20 cellular contexts compared by ENCODE assay signal in genomic region chr18:73147591-73147990, GRCh38.
DNase-seq lines count a peak whose midpoint lies in the region; ATAC-seq, FAIRE-seq and TF ChIP-seq lines count a peak whose summit lies in the region.
"Had no signal": no experiment of that assay in that cellular context is flagged by ENCODE, and none has a peak within 500 bp of the region (broad histone marks: within the 10 kb centered on the region; RNA-seq: fewer than 3 reads in every experiment).

No MANE protein-coding gene starts in this region.

- no peak overlapping the region for H3K23ac ChIP-seq in IMR-90 (ENCODE audit: low read depth, low read length)
- no peak overlapping the region for H3K23ac ChIP-seq in H1 (ENCODE audit: insufficient read length)

- no peak overlapping the region for H2BK20ac ChIP-seq in IMR-90 (ENCODE audit: low read depth, low read length)
- H2BK20ac ChIP-seq in H1 (ENCODE audit: low read length): no peak overlapping the region

- H3K27me3 ChIP-seq in HepG2 (ENCODE audit: control insufficient read depth in 1 of 2, insufficient read depth in 2 of 2, low read length in 2 of 2) (no peaks in the 10 kb centered on the region), right lobe of liver (no peaks in the 10 kb centered on the region), IMR-90 (ENCODE audit: control insufficient read depth, insufficient read depth, low read length) (no peaks in the 10 kb centered on the region), H1 (replicated peaks in 1 of 4; ENCODE audit: control insufficient read depth in 3 of 4, extremely low read depth in 1 of 4, insufficient read depth in 3 of 4, low read length in 3 of 4) (no peaks in the 10 kb centered on the region)
- H3K27me3 ChIP-seq: BLaER1 treated with 17β-estradiol and CSF1 and Interleukin-3, amounts not matched to agents 10 nM and 100 nM had no signal

- H2AFZ ChIP-seq in HepG2 (ENCODE audit: low read length) (no peak overlapping the region), IMR-90 (replicated peaks; ENCODE audit: low read length, poor library complexity) (no peak overlapping the region), H1 (ENCODE audit: low read length) (no peak overlapping the region)

- H4K5ac ChIP-seq in IMR-90 (ENCODE audit: low read depth, low read length) (no peak overlapping the region), H1 (ENCODE audit: insufficient read length, low read depth, low read length) (no peak overlapping the region)

- no peak overlapping the region for H3K9ac ChIP-seq in HepG2 (ENCODE audit: insufficient read depth, low read depth, low read length)
- H3K9ac ChIP-seq in IMR-90 (ENCODE audit: low read depth, low read length): no peak overlapping the region
- H3K9ac ChIP-seq in H1 (replicated peaks in 1 of 4; ENCODE audit: extremely low read depth in 1 of 4, low read depth in 3 of 4, low read length in 3 of 4): no peak overlapping the region
- H3K9ac ChIP-seq: BLaER1 treated with 17β-estradiol and CSF1 and Interleukin-3, amounts not matched to agents 10 nM and 100 nM had no signal

- H3K79me2 ChIP-seq in HepG2 (ENCODE audit: insufficient read depth, low read length) (no peaks in the 10 kb centered on the region), H1 (ENCODE audit: control insufficient read depth in 1 of 2, insufficient read depth in 2 of 2, low read length in 2 of 2) (no peaks in the 10 kb centered on the region)

- no peaks in the 10 kb centered on the region for H3K23me2 ChIP-seq in H1 (ENCODE audit: low read depth, low read length)

- no peak for ATAC-seq in HepG2
- ATAC-seq in right lobe of liver: no peak
- no peak for ATAC-seq in IMR-90 (ENCODE audit: low read depth)
- no peak for ATAC-seq in GM19023 (IDR thresholded peaks at IDR 0.05; ENCODE audit: unreplicated experiment)
- ATAC-seq: CD8-positive, alpha-beta T cell had no signal

- DNase-seq in HepG2 (ENCODE audit: low spot score) (no peak), right lobe of liver (no peak), IMR-90 (no peak), H1 (ENCODE audit: low read depth in 1 of 2, low spot score in 2 of 2) (no peak), type B pancreatic cell (ENCODE audit: extremely low spot score, unreplicated experiment) (no peak)
- DNase-seq: 8988T; AML-193; Caco-2; Calu3; CD4-positive, alpha-beta T cell; CD8-positive, alpha-beta T cell; DMS79 treated with DMSO at 0.1 percent for 48 hours; GF-D8 had no signal

- no peak overlapping the region for H2AK9ac ChIP-seq in IMR-90 (replicated peaks; ENCODE audit: low read depth, low read length, poor library complexity)

- FAIRE-seq in HepG2 (lab: Jason Lieb, UNC): no peak
- FAIRE-seq in H1 (lab: Jason Lieb, UNC): no peak
- FAIRE-seq: A204.1, G401.6, GM12891 had no signal

- H3K9me1 ChIP-seq in IMR-90 (ENCODE audit: insufficient read depth, low read length): no peaks in the 10 kb centered on the region

- H4K91ac ChIP-seq in IMR-90 (ENCODE audit: insufficient read depth, low read depth, low read length) (no peak overlapping the region), H1 (replicated peaks; ENCODE audit: insufficient read length, low read length) (no peak overlapping the region)

- TF ChIP-seq EP300 in HepG2 (IDR thresholded peaks at IDR 0.05; ENCODE audit: low read depth in 2 of 2, low read length in 2 of 2) (no peak), HepG2 (CRISPR knock-in tag; IDR thresholded peaks at IDR 0.05; ENCODE audit: borderline replicate concordance) (no peak), H1 (IDR thresholded peaks at IDR 0.05; ENCODE audit: borderline replicate concordance in 1 of 2, low read depth in 2 of 2, low read length in 2 of 2) (no peak)

- BruUV-seq in HepG2 (replicated peaks; lab: Mats Ljungman, UMichigan) (no TSS peak), IMR-90 (replicated peaks; lab: Mats Ljungman, UMichigan) (no TSS peak)

- WGBS in HepG2 (ENCODE audit: low lambda C conversion rate): 4% methylated on average over 3 of the region's 3 CpGs
- 65% methylated on average over 3 of the region's 3 CpGs for WGBS in right lobe of liver (ENCODE audit: insufficient coverage, low coverage, low lambda C conversion rate, missing lambda C conversion rate)
- WGBS in IMR-90 (ENCODE audit: extremely low coverage in 2 of 2, insufficient read length in 1 of 2), 2 experiments: no CpG with 5 or more reads among the region's 3 CpGs
- WGBS in H1 (ENCODE audit: extremely low coverage in 1 of 2, insufficient coverage in 1 of 2, insufficient read length in 1 of 2, insufficient replicate concordance in 2 of 2, low coverage in 1 of 2, low lambda C conversion rate in 2 of 2, missing lambda C conversion rate in 1 of 2), 2 experiments: 92% methylated on average over 3 of the region's 3 CpGs; no CpG with 5 or more reads in 1 of the 2 experiments

- H3K14ac ChIP-seq in IMR-90 (replicated peaks; ENCODE audit: low read depth, low read length): no peak overlapping the region
- no peak overlapping the region for H3K14ac ChIP-seq in H1 (ENCODE audit: insufficient read length)

- no peak overlapping the region for H3K18ac ChIP-seq in IMR-90 (ENCODE audit: low read depth, low read length)
- no peak overlapping the region for H3K18ac ChIP-seq in H1 (ENCODE audit: extremely low read depth, low read length)

- peaks cover 4% of the 10 kb centered on the region for H3K9me3 Mint-ChIP-seq in type B pancreatic cell

- no peaks in the 10 kb centered on the region for H3K4me1 Mint-ChIP-seq in type B pancreatic cell (ENCODE audit: unreplicated experiment)
- H3K4me1 Mint-ChIP-seq: B cell had no signal

- TF ChIP-seq CTCF in HepG2 (CRISPR knock-in tag; IDR thresholded peaks at IDR 0.05) (no peak), right lobe of liver (IDR thresholded peaks at IDR 0.05) (no peak), IMR-90 (conservative IDR thresholded peaks at IDR 0.05; ENCODE audit: low read depth, low read length) (no peak), H1 (IDR thresholded peaks at IDR 0.05; ENCODE audit: control extremely low read depth in 1 of 3, insufficient read depth in 1 of 3, low read depth in 1 of 3, low read length in 3 of 3) (no peak), type B pancreatic cell (conservative IDR thresholded peaks at IDR 0.05) (no peak)

- H3K27ac ChIP-seq in HepG2 (ENCODE audit: extremely low read length, insufficient read depth, low read length) (no peak overlapping the region), right lobe of liver (no peak overlapping the region), IMR-90 (ENCODE audit: insufficient read depth, low read length) (no peak overlapping the region), H1 (ENCODE audit: low read depth, low read length) (no peak overlapping the region)
- H3K27ac ChIP-seq: BLaER1 treated with 17β-estradiol and CSF1 and Interleukin-3, amounts not matched to agents 10 nM and 100 nM; C4-2B had no signal

- POLR2A ChIA-PET in HepG2 (lab: Yijun Ruan, JAX): no interaction called here
- POLR2A ChIA-PET in IMR-90 (lab: Charles Lee; ENCODE audit: unreplicated experiment): no interaction called here
- POLR2A ChIA-PET in H1 (lab: Charles Lee; ENCODE audit: partially characterized antibody): no interaction called here

- no peak overlapping the region for H3K4me3 Mint-ChIP-seq in type B pancreatic cell
- H3K4me3 Mint-ChIP-seq: B cell; CD4-positive, alpha-beta T cell; CD8-positive, alpha-beta T cell had no signal

- no peak overlapping the region for H3K27ac Mint-ChIP-seq in type B pancreatic cell
- H3K27ac Mint-ChIP-seq: B cell; CD4-positive, alpha-beta T cell; CD8-positive, alpha-beta T cell had no signal

- no peaks in the 10 kb centered on the region for H3K27me3 Mint-ChIP-seq in type B pancreatic cell
- H3K27me3 Mint-ChIP-seq: B cell; CD4-positive, alpha-beta T cell had no signal

- intact Hi-C loops in HepG2 (cut with micrococcal nuclease; ENCODE audit: unreplicated experiment) (no loop called here), right lobe of liver (cut with DNase I) (no loop called here), IMR-90 (cut with micrococcal nuclease) (no loop called here)

- H3K36me3 ChIP-seq in HepG2 (replicated peaks in 1 of 2; ENCODE audit: control insufficient read depth in 1 of 2, insufficient read depth in 2 of 2, low read length in 2 of 2) (no peaks in the 10 kb centered on the region), right lobe of liver (no peaks in the 10 kb centered on the region), IMR-90 (ENCODE audit: control insufficient read depth, insufficient read depth, low read length) (no peaks in the 10 kb centered on the region), H1 (ENCODE audit: control insufficient read depth in 2 of 4, insufficient read depth in 4 of 4, low read length in 3 of 4) (no peaks in the 10 kb centered on the region)
- H3K36me3 ChIP-seq: BLaER1 treated with 17β-estradiol and CSF1 and Interleukin-3, amounts not matched to agents 10 nM and 100 nM had no signal

- no peak overlapping the region for H2BK120ac ChIP-seq in IMR-90 (ENCODE audit: low read depth, low read length)
- no peak overlapping the region for H2BK120ac ChIP-seq in H1 (replicated peaks; ENCODE audit: low read depth, low read length)

- H3K36me3 Mint-ChIP-seq in type B pancreatic cell: no peaks in the 10 kb centered on the region
- H3K36me3 Mint-ChIP-seq: CD8-positive, alpha-beta T cell had no signal

- no peak overlapping the region for H2AK5ac ChIP-seq in IMR-90 (ENCODE audit: low read depth, low read length)
- no peak overlapping the region for H2AK5ac ChIP-seq in H1 (ENCODE audit: low read depth, low read length)

- H3K4ac ChIP-seq in IMR-90 (ENCODE audit: low read depth, low read length): no peak overlapping the region
- H3K4ac ChIP-seq in H1 (replicated peaks; ENCODE audit: insufficient read length, low read depth, low read length): no peak overlapping the region

- H3K79me1 ChIP-seq in IMR-90 (ENCODE audit: low read depth in 1 of 2, low read length in 2 of 2) (no peaks in the 10 kb centered on the region), H1 (ENCODE audit: low read depth, low read length) (no peaks in the 10 kb centered on the region)

- no peak for TF ChIP-seq POLR2A in HepG2 (IDR thresholded peaks at IDR 0.05; ENCODE audit: insufficient read depth in 1 of 2, low read depth in 2 of 2, low read length in 2 of 2)
- TF ChIP-seq POLR2A in right lobe of liver (IDR thresholded peaks at IDR 0.05): no peak
- TF ChIP-seq POLR2A in IMR-90 (IDR thresholded peaks at IDR 0.05; ENCODE audit: low read depth, low read length): no peak
- no peak for TF ChIP-seq POLR2A in H1 (IDR thresholded peaks at IDR 0.05; ENCODE audit: control extremely low read depth in 1 of 2, low read depth in 2 of 2, low read length in 2 of 2)

- H4K8ac ChIP-seq in IMR-90 (ENCODE audit: low read depth in 2 of 2, low read length in 2 of 2): no peak overlapping the region
- no peak overlapping the region for H4K8ac ChIP-seq in H1 (ENCODE audit: extremely low read depth, insufficient read depth, low read length)

- no peak overlapping the region for H2BK12ac ChIP-seq in H1 (ENCODE audit: low read depth, low read length)

- H4K20me1 ChIP-seq in HepG2 (ENCODE audit: insufficient read depth, low read length) (no peaks in the 10 kb centered on the region), IMR-90 (ENCODE audit: insufficient read depth, low read length) (no peaks in the 10 kb centered on the region), H1 (replicated peaks in 1 of 2; ENCODE audit: control insufficient read depth in 1 of 2, insufficient read depth in 2 of 2, low read length in 2 of 2) (no peaks in the 10 kb centered on the region)
- H4K20me1 ChIP-seq: BLaER1 treated with 17β-estradiol and CSF1 and Interleukin-3, amounts not matched to agents 10 nM and 100 nM had no signal

- CTCF ChIA-PET in HepG2 (lab: Yijun Ruan, JAX; ENCODE audit: low intra/inter-chr PET ratio, low total read pairs) (no interaction called here), IMR-90 (lab: Yijun Ruan, JAX) (interaction anchor here (0.6 to 1.2 kb wide), 2 partner anchors 12 to 375 kb away, joined by 3 to 5 read pairs; no protein-coding TSS in a partner anchor), H1 (lab: Charles Lee; ENCODE audit: partially characterized antibody) (interaction anchor here (2.4 kb wide), 1 partner anchor 11 kb away, joined by 6 read pairs; no protein-coding TSS in a partner anchor)

- H3K56ac ChIP-seq in IMR-90 (ENCODE audit: extremely low read depth, insufficient read depth, low read length) (no peak overlapping the region), H1 (replicated peaks; ENCODE audit: insufficient read length, low read depth, low read length) (no peak overlapping the region)

- no peak overlapping the region for H2BK15ac ChIP-seq in IMR-90 (ENCODE audit: low read depth, low read length)
- H2BK15ac ChIP-seq in H1 (ENCODE audit: low read length): no peak overlapping the region

- no peaks in the 10 kb centered on the region for H3K4me1 ChIP-seq in HepG2 (ENCODE audit: insufficient read depth, low read length)
- no peaks in the 10 kb centered on the region for H3K4me1 ChIP-seq in right lobe of liver
- H3K4me1 ChIP-seq in IMR-90 (ENCODE audit: control insufficient read depth, insufficient read depth, low read length): no peaks in the 10 kb centered on the region
- no peaks in the 10 kb centered on the region for H3K4me1 ChIP-seq in H1 (replicated peaks in 1 of 4; ENCODE audit: control insufficient read depth in 3 of 4, insufficient read depth in 4 of 4, low read length in 3 of 4)
- H3K4me1 ChIP-seq: BLaER1 treated with 17β-estradiol and CSF1 and Interleukin-3, amounts not matched to agents 10 nM and 100 nM; Caco-2 had no signal

- TF ChIP-seq RAD21 in HepG2 (CRISPR knock-in tag; IDR thresholded peaks at IDR 0.05): no peak
- TF ChIP-seq RAD21 in IMR-90 (IDR thresholded peaks at IDR 0.05; ENCODE audit: low read length): no peak
- TF ChIP-seq RAD21 in H1 (IDR thresholded peaks at IDR 0.05 in 1 of 2, conservative IDR thresholded peaks at IDR 0.05 in 1 of 2; ENCODE audit: low read depth in 2 of 2, low read length in 2 of 2): no peak

- dilution Hi-C loops in IMR-90 (cut with HindIII; ENCODE audit: low sequenced_read_pairs, unreplicated experiment): no loop called here

- no peak overlapping the region for H2BK5ac ChIP-seq in IMR-90 (ENCODE audit: low read depth, low read length, poor library complexity, severe bottlenecking)
- H2BK5ac ChIP-seq in H1 (ENCODE audit: low read depth, low read length): no peak overlapping the region

- no peak overlapping the region for H3K4me2 ChIP-seq in HepG2 (ENCODE audit: low read depth, low read length)
- H3K4me2 ChIP-seq in IMR-90 (ENCODE audit: low read depth, low read length): no peak overlapping the region
- no peak overlapping the region for H3K4me2 ChIP-seq in H1 (ENCODE audit: insufficient read depth in 1 of 2, low read depth in 2 of 2, low read length in 2 of 2)
- H3K4me2 ChIP-seq: BLaER1 treated with 17β-estradiol and CSF1 and Interleukin-3, amounts not matched to agents 10 nM and 100 nM had no signal

- H3K9me3 ChIP-seq in HepG2 (ENCODE audit: low read length) (no peaks in the 10 kb centered on the region), right lobe of liver (no peaks in the 10 kb centered on the region), IMR-90 (ENCODE audit: control insufficient read depth, insufficient read depth, low read length) (no peaks in the 10 kb centered on the region; the same call in 1 of the 2 replicates), H1 (ENCODE audit: insufficient read depth in 2 of 2, low read depth in 1 of 2, low read length in 1 of 2) (no peaks in the 10 kb centered on the region)
- H3K9me3 ChIP-seq: BLaER1 treated with 17β-estradiol and CSF1 and Interleukin-3, amounts not matched to agents 10 nM and 100 nM; Caco-2 had no signal

- in situ Hi-C loops in HepG2 (cut with HindIII; ENCODE audit: extremely low pct_ligation_motif_present, low pct_unique_long_range_greater_than_20kb) (loop anchor here (10.0 kb wide), 1 partner anchor 383 kb away; no protein-coding TSS in a partner anchor), IMR-90 (cut with MboI; ENCODE audit: low sequenced_read_pairs) (no loop called here)

- H3K4me3 ChIP-seq in HepG2 (replicated peaks in 1 of 3; ENCODE audit: insufficient read depth in 1 of 3, low read depth in 2 of 3, low read length in 3 of 3): no peak overlapping the region
- H3K4me3 ChIP-seq in right lobe of liver: no peak overlapping the region
- no peak overlapping the region for H3K4me3 ChIP-seq in IMR-90 (ENCODE audit: insufficient read depth, low read depth, low read length)
- no peak overlapping the region for H3K4me3 ChIP-seq in H1 (ENCODE audit: extremely low read depth in 1 of 4, insufficient read depth in 2 of 4, low read depth in 3 of 4, low read length in 4 of 4)
- H3K4me3 ChIP-seq: BLaER1 treated with 17β-estradiol and CSF1 and Interleukin-3, amounts not matched to agents 10 nM and 100 nM had no signal

Comparison
In these comparisons a context has a peak if more than half of its experiments do, and no peak if none do; other contexts are left out.
1. Of the 41 proteins assayed by ChIP-seq in both HepG2 and H1: peak only in HepG2: none; only in H1: none; in both: MAFK; in neither: 40.